ENCODE assay signal across 1 cellular context in the genomic region with DNA sequence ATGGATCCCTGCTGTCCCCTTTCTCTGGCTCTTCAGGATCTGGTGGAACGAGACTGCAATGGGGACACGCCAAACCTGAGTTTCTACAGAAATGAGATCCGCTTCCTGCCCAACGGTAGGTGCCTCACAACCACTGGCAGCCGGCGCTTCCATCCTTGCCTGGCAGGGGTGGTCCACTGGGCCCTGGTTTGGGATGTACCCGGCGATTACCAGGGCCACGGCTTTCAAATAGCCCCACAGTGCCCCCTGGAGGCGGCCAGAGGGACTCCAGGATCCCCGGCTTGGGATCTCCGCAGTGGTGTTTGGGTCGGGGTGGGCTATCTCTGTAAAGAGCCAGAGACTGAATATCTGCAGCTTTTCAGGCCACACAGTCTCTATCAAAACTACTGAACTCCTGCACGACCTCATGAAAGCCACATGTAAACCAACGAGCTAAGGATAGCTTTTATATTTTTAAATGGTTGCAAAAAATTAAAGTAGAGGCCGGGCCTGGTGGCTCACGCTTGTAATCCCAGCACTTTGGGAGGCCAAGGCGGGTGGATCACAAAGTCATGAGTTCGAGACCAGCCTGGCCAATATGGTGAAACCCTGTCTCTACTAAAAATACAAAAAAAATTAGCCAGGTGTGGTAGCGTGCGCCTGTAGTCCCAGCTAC.
TF ChIP-seq lines count a peak whose summit lies in the region.

No MANE protein-coding gene starts in this region.

TF ChIP-seq in H1, 55 proteins besides CTCF, POLR2A, EP300 and RAD21:
- TF ChIP-seq FOSL1 (IDR thresholded peaks at IDR 0.05; ENCODE audit: insufficient read depth, low read depth, low read length) = no peak
- TF ChIP-seq BCL11A (IDR thresholded peaks at IDR 0.05; ENCODE audit: low read depth in 2 of 2, low read length in 2 of 2) = no peak
- TF ChIP-seq EGR1 (IDR thresholded peaks at IDR 0.05; ENCODE audit: borderline replicate concordance, low read depth, low read length) = no peak
